In the genomic region with DNA sequence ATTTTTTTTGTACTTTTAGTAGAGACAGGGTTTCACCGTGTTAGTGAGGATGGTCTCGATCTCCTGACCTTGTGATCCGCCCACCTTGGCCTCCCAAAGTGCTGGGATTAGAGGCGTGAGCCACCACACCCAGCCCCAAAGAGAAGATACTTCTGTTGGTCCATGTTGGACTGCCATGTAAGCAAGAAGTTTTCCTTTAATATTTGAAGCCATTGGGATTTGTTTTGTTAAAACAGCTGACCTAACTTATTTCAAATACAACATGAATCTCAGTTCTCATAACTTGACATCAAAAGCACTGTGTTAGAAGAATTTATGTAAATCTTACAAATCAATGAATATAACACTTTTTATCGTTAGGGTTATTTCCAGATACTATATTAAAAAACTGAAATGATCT, we compare ENCODE assay signal across 33 cellular contexts.
"Had no signal": no experiment of that assay in that cellular context is flagged by ENCODE, and none has a peak within 500 bp of the region (broad histone marks: within the 10 kb centered on the region; RNA-seq: fewer than 3 reads in every experiment).

No MANE protein-coding gene starts in this region.

- H3K36me3 ChIP-seq: adrenal gland, ascending aorta, brain microvascular endothelial cell, breast epithelium, cardiac muscle cell had no signal

- H3K27me3 ChIP-seq: adrenal gland, ascending aorta, body of pancreas, brain microvascular endothelial cell, breast epithelium, cardiac muscle cell had no signal

- DNase-seq: activated effector memory CD4-positive, alpha-beta T cell treated with anti-CD3 and anti-CD28 coated beads, Interleukin-2, amount 50 U/mL, for 16 hours; activated effector memory CD4-positive, alpha-beta T cell treated with Interleukin-2 at 50 U/mL for 16 hours; activated gamma-delta T cell; activated gamma-delta T cell treated with Interleukin-2 at 50 U/mL for 16 hours; activated naive CD4-positive, alpha-beta T cell; activated naive CD4-positive, alpha-beta T cell treated with anti-CD3 and anti-CD28 coated beads for 36 hours; activated naive CD4-positive, alpha-beta T cell treated with anti-CD3 and anti-CD28 coated beads, Interleukin-2, amount 10 ng/mL, durations not matched to agents 7 days and 5 days; activated naive CD4-positive, alpha-beta T cell treated with anti-CD3 and anti-CD28 coated beads, Interleukin-2, amount 50 U/mL, for 16 hours; activated naive CD4-positive, alpha-beta T cell treated with Interleukin-2 at 50 U/mL for 16 hours; activated naive CD8-positive, alpha-beta T cell treated with anti-CD3 and anti-CD28 coated beads for 36 hours; activated naive CD8-positive, alpha-beta T cell treated with anti-CD3 and anti-CD28 coated beads, Interleukin-2, amount 10 ng/mL, durations not matched to agents 7 days and 5 days; activated naive CD8-positive, alpha-beta T cell treated with anti-CD3 and anti-CD28 coated beads, Interleukin-2, amount 50 U/mL, for 24 hours; activated T-cell treated with anti-CD3 and anti-CD28 coated beads, Interleukin-2, amount 50 U/mL, for 24 hours; activated T-cell treated with anti-CD3 and anti-CD28 coated beads, Interleukin-2, amount 50 U/mL, for 4 hours; activated T-cell treated with anti-CD3 and anti-CD28 coated beads, Interleukin-2, amount 50 U/mL, for 48 hours; activated T-cell treated with anti-CD3 and anti-CD28 coated beads, Interleukin-2, amount 50 U/mL, for 72 hours; adrenal gland; amniotic stem cell; amygdala; anterior cingulate cortex; aorta; body of pancreas; brain microvascular endothelial cell; caudate nucleus; central memory CD4-positive, alpha-beta T cell; cerebellar nuclear complex had no signal

- ATAC-seq: activated naive CD4-positive, alpha-beta T cell treated with anti-CD3 and anti-CD28 coated beads, Interleukin-2, amount 50 U/mL, for 72 hours; activated naive CD8-positive, alpha-beta T cell treated with anti-CD3 and anti-CD28 coated beads, Interleukin-2, amount 50 U/mL, for 24 hours; activated T-cell treated with anti-CD3 and anti-CD28 coated beads, Interleukin-2, amount 50 U/mL, for 4 hours; activated T-cell treated with anti-CD3 and anti-CD28 coated beads, Interleukin-2, amount 50 U/mL, for 72 hours; activated T-helper 17 cell treated with anti-CD3 and anti-CD28 coated beads, Interleukin-2, amount 50 U/mL, for 72 hours; body of pancreas had no signal

- FAIRE-seq: astrocyte, bronchial epithelial cell had no signal

- H3K9me3 ChIP-seq: adrenal gland, ascending aorta, body of pancreas, breast epithelium had no signal

- H3K4me1 ChIP-seq: adrenal gland, ascending aorta, body of pancreas, breast epithelium had no signal

- H3K4me3 ChIP-seq: adrenal gland, ascending aorta, body of pancreas, breast epithelium, cardiac muscle cell had no signal

- H3K27ac ChIP-seq: adrenal gland, ascending aorta, body of pancreas, brain microvascular endothelial cell, breast epithelium, cardiac muscle cell had no signal
